9 cellular contexts compared by ENCODE assay signal in genomic region chr3:46926871-46927717, GRCh38. TPM values are rescaled to one million over a fixed set of nuclear protein-coding genes. Genes with fewer than 3 reads are reported as not detected.
DNase-seq lines count a peak whose midpoint lies in the region; ATAC-seq and TF ChIP-seq lines count a peak whose summit lies in the region.
"Had no signal": no experiment of that assay in that cellular context is flagged by ENCODE, and none has a peak within 500 bp of the region (broad histone marks: within the 10 kb centered on the region; RNA-seq: fewer than 3 reads in every experiment).

No MANE protein-coding gene starts in this region.

- WGBS in upper lobe of left lung, 2 donors: 58 to 65% methylated on average over 12 to 15 of the region's 15 CpGs

- no peak for TF ChIP-seq POLR2A in upper lobe of left lung (IDR thresholded peaks at IDR 0.05)

- peak overlapping the region; percentile 72 for H3K27ac Mint-ChIP-seq in glutamatergic neuron (ENCODE audit: unreplicated experiment)

- TF ChIP-seq CTCF in glutamatergic neuron (IDR thresholded peaks at IDR 0.05; ENCODE audit: partially characterized antibody, unreplicated experiment) (no peak), upper lobe of left lung (IDR thresholded peaks at IDR 0.05) (no peak)

- H3K36me3 ChIP-seq in upper lobe of left lung: peaks cover 7 to 46% (median 34%) of the 10 kb centered on the region in 4 donors

- peaks cover 70 to 75% (median 74%) of the 10 kb centered on the region in 4 donors for H3K4me1 ChIP-seq in upper lobe of left lung

- no peak overlapping the region for H3K4me3 Mint-ChIP-seq in glutamatergic neuron (ENCODE audit: unreplicated experiment)
- H3K4me3 Mint-ChIP-seq: nephron had no signal

- no peaks in the 10 kb centered on the region for H3K27me3 ChIP-seq in upper lobe of left lung

- H3K27me3 Mint-ChIP-seq in glutamatergic neuron (ENCODE audit: unreplicated experiment): peaks cover 5% of the 10 kb centered on the region

- H3K4me1 Mint-ChIP-seq in glutamatergic neuron (ENCODE audit: low read depth, unreplicated experiment): peaks cover 18% of the 10 kb centered on the region

- no peak overlapping the region for H3K4me3 ChIP-seq in upper lobe of left lung

- no peak for DNase-seq in activated CD4-positive, CD25-positive, alpha-beta regulatory T cell treated with anti-CD3 and anti-CD28 coated beads, Interleukin-2, amount 50 U/mL, for 72 hours
- DNase-seq in RPMI8226: peak; percentile 88
- no peak for DNase-seq in glutamatergic neuron
- DNase-seq in upper lobe of left lung: no peak
- DNase-seq in NCI-H2227 (lab: John Stamatoyannopoulos, UW; ENCODE audit: unreplicated experiment): no peak
- no peak for DNase-seq in middle frontal gyrus (ENCODE audit: extremely low spot score, low spot score)

- H3K9me3 ChIP-seq in upper lobe of left lung: no peaks in the 10 kb centered on the region

- no peaks in the 10 kb centered on the region for H3K36me3 Mint-ChIP-seq in glutamatergic neuron (ENCODE audit: unreplicated experiment)

- peak; percentile 32 to 34 for ATAC-seq in activated CD4-positive, CD25-positive, alpha-beta regulatory T cell treated with anti-CD3 and anti-CD28 coated beads, Interleukin-2, amount 50 U/mL, for 24 hours
- peak; percentile 53 for ATAC-seq in HG02763 (IDR thresholded peaks at IDR 0.05; ENCODE audit: unreplicated experiment)
- ATAC-seq in upper lobe of left lung (ENCODE audit: low FRiP score in 2 of 2): peak in 1 of 2 donors; percentile 42

- peaks cover 4% of the 10 kb centered on the region for H3K9me3 Mint-ChIP-seq in glutamatergic neuron (ENCODE audit: unreplicated experiment)
- H3K9me3 Mint-ChIP-seq: nephron had no signal

- TF ChIP-seq EP300 in upper lobe of left lung (IDR thresholded peaks at IDR 0.05): no peak

- H3K27ac ChIP-seq in upper lobe of left lung: peak overlapping the region; percentile 70 to 85 (median 76)

RNA-seq across cellular contexts. Expression of gene CCDC12, which starts 49.5 kb away (rescaled TPM):
- 41.4 TPM for total RNA-seq in glutamatergic neuron (ENCODE audit: unreplicated experiment)
- 10 to 100 TPM; 42.3 to 93.2 (median 69.8) TPM for total RNA-seq in upper lobe of left lung

RNA-seq across cellular contexts. Expression of gene PTH1R, which starts 49.6 kb away (rescaled TPM):
- total RNA-seq in glutamatergic neuron (ENCODE audit: unreplicated experiment) (0.29 TPM), upper lobe of left lung (10 to 100 TPM in 4 of 6 donors, 1 to 10 TPM in 2; 2.6 to 48.2 (median 16.2) TPM)

RNA-seq across cellular contexts. Expression of gene NBEAL2, which starts 52.4 kb away (rescaled TPM):
- total RNA-seq in glutamatergic neuron (ENCODE audit: unreplicated experiment): 38.0 TPM
- 100 to 1,000 TPM in 5 of 6 donors, 10 to 100 TPM in 1; 94.7 to 436 (median 163) TPM for total RNA-seq in upper lobe of left lung
